In the genomic region with DNA sequence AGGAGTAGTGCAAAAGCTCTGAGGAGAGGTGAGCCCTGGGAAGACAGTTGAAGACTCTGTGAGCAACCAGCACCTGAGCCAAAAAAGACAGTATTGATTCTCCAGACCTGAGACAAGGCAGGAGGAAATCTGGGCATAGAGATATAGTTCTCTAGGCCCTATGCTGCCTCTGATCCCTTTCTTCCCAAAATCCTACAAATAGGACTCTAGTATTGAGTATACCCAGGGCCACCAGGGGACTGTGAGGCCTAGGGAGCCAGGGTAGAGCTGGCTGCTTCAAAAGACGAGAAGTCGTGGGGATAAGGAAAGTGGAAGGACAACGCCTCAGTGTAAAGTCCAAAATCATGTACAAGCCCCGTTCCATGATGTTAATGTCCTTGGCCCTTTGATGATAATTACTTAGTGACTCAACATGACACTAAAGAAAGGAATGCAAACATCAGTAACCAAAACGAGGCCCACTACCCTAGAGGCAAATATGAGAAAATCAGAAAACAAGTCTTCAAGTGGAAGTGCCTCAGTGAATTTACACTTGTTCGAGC, we compare ENCODE assay signal across 1 cellular context.
TF ChIP-seq lines count a peak whose summit lies in the region.

No MANE protein-coding gene starts in this region.

TF ChIP-seq in HepG2, 621 proteins besides CTCF, POLR2A, EP300 and RAD21 (continued from another document and continues in another):
- TF ChIP-seq, protein P1, sequence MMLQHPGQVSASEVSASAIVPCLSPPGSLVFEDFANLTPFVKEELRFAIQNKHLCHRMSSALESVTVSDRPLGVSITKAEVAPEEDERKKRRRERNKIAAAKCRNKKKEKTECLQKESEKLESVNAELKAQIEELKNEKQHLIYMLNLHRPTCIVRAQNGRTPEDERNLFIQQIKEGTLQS (CRISPR knock-in tag; IDR thresholded peaks at IDR 0.05): peak; percentile 98
- TF ChIP-seq HOXA5 (CRISPR knock-in tag; IDR thresholded peaks at IDR 0.05) (0 out of 2 replicates have a peak, but pooled peaks have one; percentile 35), ZNF335 (CRISPR knock-in tag; IDR thresholded peaks at IDR 0.05) (peak; percentile 71; the same call in 1 of the 2 replicates), DPF2 (CRISPR knock-in tag; IDR thresholded peaks at IDR 0.05; ENCODE audit: borderline replicate concordance, low read depth) (peak; percentile 97), GTF3A (CRISPR knock-in tag; conservative IDR thresholded peaks at IDR 0.05) (no peak), ZNF343 (CRISPR knock-in tag; IDR thresholded peaks at IDR 0.05) (no peak), ATF7 (IDR thresholded peaks at IDR 0.05) (peak; percentile 75), ATF7 (CRISPR knock-in tag; IDR thresholded peaks at IDR 0.05) (peak; percentile 64; the same call in 1 of the 2 replicates), CENPT (CRISPR knock-in tag; IDR thresholded peaks at IDR 0.05; ENCODE audit: low read depth) (no peak), ZNF205 (CRISPR knock-in tag; IDR thresholded peaks at IDR 0.05) (peak; percentile 77), ASH2L (IDR thresholded peaks at IDR 0.05; ENCODE audit: insufficient read length, low read depth, low read length) (peak; percentile 79), ZNF644 (CRISPR knock-in tag; IDR thresholded peaks at IDR 0.05; ENCODE audit: low read depth) (peak; percentile 94), ZIK1 (CRISPR knock-in tag; IDR thresholded peaks at IDR 0.05; ENCODE audit: borderline replicate concordance, low read depth) (0 out of 2 replicates have a peak, but pooled peaks have one; percentile 19), ZNF543 (CRISPR knock-in tag; IDR thresholded peaks at IDR 0.05) (peak; percentile 58; the same call in 1 of the 2 replicates), AGO1 (IDR thresholded peaks at IDR 0.05; ENCODE audit: low read depth, low read length, poor library complexity, severe bottlenecking) (no peak), ZNF605 (CRISPR knock-in tag; IDR thresholded peaks at IDR 0.05) (peak; percentile 80; the same call in 1 of the 2 replicates), FOXP1 (IDR thresholded peaks at IDR 0.05) (peak; percentile 46; the same call in 1 of the 2 replicates), FOXP1 (CRISPR knock-in tag; IDR thresholded peaks at IDR 0.05) (peak; percentile 87), MED8 (CRISPR knock-in tag; IDR thresholded peaks at IDR 0.05; ENCODE audit: insufficient replicate concordance) (peak; percentile 11), SSRP1 (CRISPR knock-in tag; IDR thresholded peaks at IDR 0.05) (peak; percentile 54; the same call in 1 of the 2 replicates), ZNF317 (CRISPR knock-in tag; IDR thresholded peaks at IDR 0.05) (peak; percentile 70), ZNF121 (CRISPR knock-in tag; IDR thresholded peaks at IDR 0.05) (0 out of 2 replicates have a peak, but pooled peaks have one; percentile 8), ESRRA (CRISPR knock-in tag; IDR thresholded peaks at IDR 0.05; ENCODE audit: low read depth) (peak; percentile 62; the same call in 1 of the 2 replicates), ZNF780A (CRISPR knock-in tag; IDR thresholded peaks at IDR 0.05) (no peak), ZNF550 (CRISPR knock-in tag; IDR thresholded peaks at IDR 0.05; ENCODE audit: borderline replicate concordance) (no peak), TCF7 (IDR thresholded peaks at IDR 0.05; ENCODE audit: low read depth) (peak; percentile 95), FOXO1 (CRISPR knock-in tag; IDR thresholded peaks at IDR 0.05) (peak; percentile 93), HDAC2 (CRISPR knock-in tag; IDR thresholded peaks at IDR 0.05) (peak; percentile 97), JUND (CRISPR knock-in tag; IDR thresholded peaks at IDR 0.05) (peak; percentile 98), STAG1 (CRISPR knock-in tag; IDR thresholded peaks at IDR 0.05) (peak; percentile 16; the same call in 1 of the 2 replicates), HNF4A (CRISPR knock-in tag; IDR thresholded peaks at IDR 0.05) (peak; percentile 91), DR1 (CRISPR knock-in tag; IDR thresholded peaks at IDR 0.05) (no peak), ONECUT2 (CRISPR knock-in tag; IDR thresholded peaks at IDR 0.05) (no peak), ZNF747 (CRISPR knock-in tag; IDR thresholded peaks at IDR 0.05; ENCODE audit: borderline replicate concordance) (0 out of 2 replicates have a peak, but pooled peaks have one; percentile 68), NCOA2 (CRISPR knock-in tag; IDR thresholded peaks at IDR 0.05) (peak; percentile 97), ZSCAN9 (CRISPR knock-in tag; IDR thresholded peaks at IDR 0.05; ENCODE audit: borderline replicate concordance) (peak; percentile 73), RARA (CRISPR knock-in tag; IDR thresholded peaks at IDR 0.05) (peak; percentile 92), FOXK2 (IDR thresholded peaks at IDR 0.05) (0 out of 2 replicates have a peak, but pooled peaks have one; percentile 49), SMAD3 (CRISPR knock-in tag; IDR thresholded peaks at IDR 0.05) (peak; percentile 91), SP5 (CRISPR knock-in tag; IDR thresholded peaks at IDR 0.05; ENCODE audit: borderline replicate concordance, low read depth) (peak; percentile 65; the same call in 1 of the 2 replicates), DNMT3B (CRISPR knock-in tag; conservative IDR thresholded peaks at IDR 0.05) (peak; percentile 92)
- TF ChIP-seq, protein P2, sequence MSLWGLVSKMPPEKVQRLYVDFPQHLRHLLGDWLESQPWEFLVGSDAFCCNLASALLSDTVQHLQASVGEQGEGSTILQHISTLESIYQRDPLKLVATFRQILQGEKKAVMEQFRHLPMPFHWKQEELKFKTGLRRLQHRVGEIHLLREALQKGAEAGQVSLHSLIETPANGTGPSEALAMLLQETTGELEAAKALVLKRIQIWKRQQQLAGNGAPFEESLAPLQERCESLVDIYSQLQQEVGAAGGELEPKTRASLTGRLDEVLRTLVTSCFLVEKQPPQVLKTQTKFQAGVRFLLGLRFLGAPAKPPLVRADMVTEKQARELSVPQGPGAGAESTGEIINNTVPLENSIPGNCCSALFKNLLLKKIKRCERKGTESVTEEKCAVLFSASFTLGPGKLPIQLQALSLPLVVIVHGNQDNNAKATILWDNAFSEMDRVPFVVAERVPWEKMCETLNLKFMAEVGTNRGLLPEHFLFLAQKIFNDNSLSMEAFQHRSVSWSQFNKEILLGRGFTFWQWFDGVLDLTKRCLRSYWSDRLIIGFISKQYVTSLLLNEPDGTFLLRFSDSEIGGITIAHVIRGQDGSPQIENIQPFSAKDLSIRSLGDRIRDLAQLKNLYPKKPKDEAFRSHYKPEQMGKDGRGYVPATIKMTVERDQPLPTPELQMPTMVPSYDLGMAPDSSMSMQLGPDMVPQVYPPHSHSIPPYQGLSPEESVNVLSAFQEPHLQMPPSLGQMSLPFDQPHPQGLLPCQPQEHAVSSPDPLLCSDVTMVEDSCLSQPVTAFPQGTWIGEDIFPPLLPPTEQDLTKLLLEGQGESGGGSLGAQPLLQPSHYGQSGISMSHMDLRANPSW (CRISPR knock-in tag; IDR thresholded peaks at IDR 0.05; ENCODE audit: borderline replicate concordance): 0 out of 2 replicates have a peak, but pooled peaks have one; percentile 76
- TF ChIP-seq, protein P3, sequence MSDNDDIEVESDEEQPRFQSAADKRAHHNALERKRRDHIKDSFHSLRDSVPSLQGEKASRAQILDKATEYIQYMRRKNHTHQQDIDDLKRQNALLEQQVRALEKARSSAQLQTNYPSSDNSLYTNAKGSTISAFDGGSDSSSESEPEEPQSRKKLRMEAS (IDR thresholded peaks at IDR 0.05): 0 out of 2 replicates have a peak, but pooled peaks have one; percentile 10
- TF ChIP-seq, protein P4, sequence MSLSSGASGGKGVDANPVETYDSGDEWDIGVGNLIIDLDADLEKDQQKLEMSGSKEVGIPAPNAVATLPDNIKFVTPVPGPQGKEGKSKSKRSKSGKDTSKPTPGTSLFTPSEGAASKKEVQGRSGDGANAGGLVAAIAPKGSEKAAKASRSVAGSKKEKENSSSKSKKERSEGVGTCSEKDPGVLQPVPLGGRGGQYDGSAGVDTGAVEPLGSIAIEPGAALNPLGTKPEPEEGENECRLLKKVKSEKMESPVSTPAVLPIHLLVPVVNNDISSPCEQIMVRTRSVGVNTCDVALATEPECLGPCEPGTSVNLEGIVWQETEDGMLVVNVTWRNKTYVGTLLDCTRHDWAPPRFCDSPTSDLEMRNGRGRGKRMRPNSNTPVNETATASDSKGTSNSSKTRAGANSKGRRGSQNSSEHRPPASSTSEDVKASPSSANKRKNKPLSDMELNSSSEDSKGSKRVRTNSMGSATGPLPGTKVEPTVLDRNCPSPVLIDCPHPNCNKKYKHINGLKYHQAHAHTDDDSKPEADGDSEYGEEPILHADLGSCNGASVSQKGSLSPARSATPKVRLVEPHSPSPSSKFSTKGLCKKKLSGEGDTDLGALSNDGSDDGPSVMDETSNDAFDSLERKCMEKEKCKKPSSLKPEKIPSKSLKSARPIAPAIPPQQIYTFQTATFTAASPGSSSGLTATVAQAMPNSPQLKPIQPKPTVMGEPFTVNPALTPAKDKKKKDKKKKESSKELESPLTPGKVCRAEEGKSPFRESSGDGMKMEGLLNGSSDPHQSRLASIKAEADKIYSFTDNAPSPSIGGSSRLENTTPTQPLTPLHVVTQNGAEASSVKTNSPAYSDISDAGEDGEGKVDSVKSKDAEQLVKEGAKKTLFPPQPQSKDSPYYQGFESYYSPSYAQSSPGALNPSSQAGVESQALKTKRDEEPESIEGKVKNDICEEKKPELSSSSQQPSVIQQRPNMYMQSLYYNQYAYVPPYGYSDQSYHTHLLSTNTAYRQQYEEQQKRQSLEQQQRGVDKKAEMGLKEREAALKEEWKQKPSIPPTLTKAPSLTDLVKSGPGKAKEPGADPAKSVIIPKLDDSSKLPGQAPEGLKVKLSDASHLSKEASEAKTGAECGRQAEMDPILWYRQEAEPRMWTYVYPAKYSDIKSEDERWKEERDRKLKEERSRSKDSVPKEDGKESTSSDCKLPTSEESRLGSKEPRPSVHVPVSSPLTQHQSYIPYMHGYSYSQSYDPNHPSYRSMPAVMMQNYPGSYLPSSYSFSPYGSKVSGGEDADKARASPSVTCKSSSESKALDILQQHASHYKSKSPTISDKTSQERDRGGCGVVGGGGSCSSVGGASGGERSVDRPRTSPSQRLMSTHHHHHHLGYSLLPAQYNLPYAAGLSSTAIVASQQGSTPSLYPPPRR (CRISPR knock-in tag; IDR thresholded peaks at IDR 0.05; ENCODE audit: borderline replicate concordance): peak; percentile 88
- TF ChIP-seq, protein P5, sequence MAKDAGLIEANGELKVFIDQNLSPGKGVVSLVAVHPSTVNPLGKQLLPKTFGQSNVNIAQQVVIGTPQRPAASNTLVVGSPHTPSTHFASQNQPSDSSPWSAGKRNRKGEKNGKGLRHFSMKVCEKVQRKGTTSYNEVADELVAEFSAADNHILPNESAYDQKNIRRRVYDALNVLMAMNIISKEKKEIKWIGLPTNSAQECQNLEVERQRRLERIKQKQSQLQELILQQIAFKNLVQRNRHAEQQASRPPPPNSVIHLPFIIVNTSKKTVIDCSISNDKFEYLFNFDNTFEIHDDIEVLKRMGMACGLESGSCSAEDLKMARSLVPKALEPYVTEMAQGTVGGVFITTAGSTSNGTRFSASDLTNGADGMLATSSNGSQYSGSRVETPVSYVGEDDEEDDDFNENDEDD (CRISPR knock-in tag; IDR thresholded peaks at IDR 0.05; ENCODE audit: borderline replicate concordance): 0 out of 2 replicates have a peak, but pooled peaks have one; percentile 24
- TF ChIP-seq, protein P6, sequence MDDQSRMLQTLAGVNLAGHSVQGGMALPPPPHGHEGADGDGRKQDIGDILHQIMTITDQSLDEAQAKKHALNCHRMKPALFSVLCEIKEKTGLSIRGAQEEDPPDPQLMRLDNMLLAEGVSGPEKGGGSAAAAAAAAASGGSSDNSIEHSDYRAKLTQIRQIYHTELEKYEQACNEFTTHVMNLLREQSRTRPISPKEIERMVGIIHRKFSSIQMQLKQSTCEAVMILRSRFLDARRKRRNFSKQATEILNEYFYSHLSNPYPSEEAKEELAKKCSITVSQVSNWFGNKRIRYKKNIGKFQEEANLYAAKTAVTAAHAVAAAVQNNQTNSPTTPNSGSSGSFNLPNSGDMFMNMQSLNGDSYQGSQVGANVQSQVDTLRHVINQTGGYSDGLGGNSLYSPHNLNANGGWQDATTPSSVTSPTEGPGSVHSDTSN (CRISPR knock-in tag; IDR thresholded peaks at IDR 0.05; ENCODE audit: borderline replicate concordance): no peak
- TF ChIP-seq, protein P7, sequence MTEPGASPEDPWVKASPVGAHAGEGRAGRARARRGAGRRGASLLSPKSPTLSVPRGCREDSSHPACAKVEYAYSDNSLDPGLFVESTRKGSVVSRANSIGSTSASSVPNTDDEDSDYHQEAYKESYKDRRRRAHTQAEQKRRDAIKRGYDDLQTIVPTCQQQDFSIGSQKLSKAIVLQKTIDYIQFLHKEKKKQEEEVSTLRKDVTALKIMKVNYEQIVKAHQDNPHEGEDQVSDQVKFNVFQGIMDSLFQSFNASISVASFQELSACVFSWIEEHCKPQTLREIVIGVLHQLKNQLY (CRISPR knock-in tag; IDR thresholded peaks at IDR 0.05): peak; percentile 85
- TF ChIP-seq, protein P8, sequence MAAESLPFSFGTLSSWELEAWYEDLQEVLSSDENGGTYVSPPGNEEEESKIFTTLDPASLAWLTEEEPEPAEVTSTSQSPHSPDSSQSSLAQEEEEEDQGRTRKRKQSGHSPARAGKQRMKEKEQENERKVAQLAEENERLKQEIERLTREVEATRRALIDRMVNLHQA (CRISPR knock-in tag; IDR thresholded peaks at IDR 0.05): 0 out of 2 replicates have a peak, but pooled peaks have one; percentile 36
- TF ChIP-seq, protein P9, sequence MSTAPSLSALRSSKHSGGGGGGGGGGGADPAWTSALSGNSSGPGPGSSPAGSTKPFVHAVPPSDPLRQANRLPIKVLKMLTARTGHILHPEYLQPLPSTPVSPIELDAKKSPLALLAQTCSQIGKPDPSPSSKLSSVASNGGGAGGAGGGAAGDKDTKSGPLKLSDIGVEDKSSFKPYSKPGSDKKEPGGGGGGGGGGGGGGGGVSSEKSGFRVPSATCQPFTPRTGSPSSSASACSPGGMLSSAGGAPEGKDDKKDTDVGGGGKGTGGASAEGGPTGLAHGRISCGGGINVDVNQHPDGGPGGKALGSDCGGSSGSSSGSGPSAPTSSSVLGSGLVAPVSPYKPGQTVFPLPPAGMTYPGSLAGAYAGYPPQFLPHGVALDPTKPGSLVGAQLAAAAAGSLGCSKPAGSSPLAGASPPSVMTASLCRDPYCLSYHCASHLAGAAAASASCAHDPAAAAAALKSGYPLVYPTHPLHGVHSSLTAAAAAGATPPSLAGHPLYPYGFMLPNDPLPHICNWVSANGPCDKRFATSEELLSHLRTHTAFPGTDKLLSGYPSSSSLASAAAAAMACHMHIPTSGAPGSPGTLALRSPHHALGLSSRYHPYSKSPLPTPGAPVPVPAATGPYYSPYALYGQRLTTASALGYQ (CRISPR knock-in tag; IDR thresholded peaks at IDR 0.05): peak; percentile 79; the same call in 1 of the 2 replicates
- TF ChIP-seq, protein P10, sequence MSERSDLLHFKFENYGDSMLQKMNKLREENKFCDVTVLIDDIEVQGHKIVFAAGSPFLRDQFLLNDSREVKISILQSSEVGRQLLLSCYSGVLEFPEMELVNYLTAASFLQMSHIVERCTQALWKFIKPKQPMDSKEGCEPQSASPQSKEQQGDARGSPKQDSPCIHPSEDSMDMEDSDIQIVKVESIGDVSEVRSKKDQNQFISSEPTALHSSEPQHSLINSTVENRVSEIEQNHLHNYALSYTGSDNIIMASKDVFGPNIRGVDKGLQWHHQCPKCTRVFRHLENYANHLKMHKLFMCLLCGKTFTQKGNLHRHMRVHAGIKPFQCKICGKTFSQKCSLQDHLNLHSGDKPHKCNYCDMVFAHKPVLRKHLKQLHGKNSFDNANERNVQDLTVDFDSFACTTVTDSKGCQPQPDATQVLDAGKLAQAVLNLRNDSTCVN (CRISPR knock-in tag; IDR thresholded peaks at IDR 0.05; ENCODE audit: borderline replicate concordance): peak; percentile 58; the same call in 1 of the 2 replicates
